ENCODE assay signal across 19 cellular contexts in the genomic region with DNA sequence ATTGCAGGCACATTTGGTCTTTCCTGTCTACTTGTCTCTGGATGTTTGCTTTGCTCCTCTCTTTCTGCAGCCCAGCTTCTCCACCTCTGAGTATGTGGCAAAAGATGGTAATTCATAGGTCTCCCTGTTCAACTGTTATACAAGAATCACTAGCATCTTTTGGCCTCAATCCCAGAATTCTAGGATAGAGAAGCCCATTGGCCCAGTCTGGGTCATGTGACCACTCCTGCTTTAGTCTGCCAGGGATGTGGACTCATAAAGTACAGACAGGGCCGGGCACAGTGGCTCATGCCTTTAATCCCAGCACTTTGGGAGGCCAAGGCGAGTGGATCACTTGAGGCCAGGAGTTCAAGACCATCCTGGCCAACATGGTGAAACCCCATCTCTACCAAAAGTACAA. TPM values are rescaled to one million over a fixed set of nuclear protein-coding genes. Genes with fewer than 3 reads are reported as not detected.
DNase-seq lines count a peak whose midpoint lies in the region; FAIRE-seq and TF ChIP-seq lines count a peak whose summit lies in the region.
"Not testable (repeated sequence)": the region's sequence is repeated elsewhere in the genome, so short reads cannot be mapped to it uniquely, and the experiment has no call there.
"Had no signal": no experiment of that assay in that cellular context is flagged by ENCODE, and none has a peak within 500 bp of the region (broad histone marks: within the 10 kb centered on the region; RNA-seq: fewer than 3 reads in every experiment).

No MANE protein-coding gene starts in this region.

- DNase-seq in DMS53 (lab: John Stamatoyannopoulos, UW) (peak; percentile 18), HTR-8/SVneo (ENCODE audit: insufficient read length, low spot score) (peak; percentile 11), NCI-H2196 treated with DMSO at 0.1 percent for 48 hours (lab: John Stamatoyannopoulos, UW; ENCODE audit: unreplicated experiment) (peak; percentile 26), SK-MEL-5 (ENCODE audit: low read depth, low spot score) (peak; percentile 38), bronchial epithelial cell (ENCODE audit: low read depth) (peak; percentile 34), fibroblast of the aortic adventitia (ENCODE audit: low read depth) (peak; percentile 57), osteoblast (ENCODE audit: insufficient read length, low spot score, missing footprints) (peak; percentile 84)

- not testable (repeated sequence) for H3K4me3 ChIP-seq in bronchial epithelial cell (ENCODE audit: low read depth, low read length); fibroblast of the aortic adventitia (ENCODE audit: low read depth, low read length); osteoblast (ENCODE audit: insufficient read depth, low read length)

- H3K27ac ChIP-seq in osteoblast (ENCODE audit: low read depth, low read length), result not testable (repeated sequence)

- FAIRE-seq in HTR-8/SVneo (lab: Jason Lieb, UNC); bronchial epithelial cell (lab: Jason Lieb, UNC): not testable (repeated sequence)

- H3K27me3 ChIP-seq in bronchial epithelial cell (ENCODE audit: control insufficient read depth, insufficient read depth, low read length), result not testable (repeated sequence)
- H3K27me3 ChIP-seq in osteoblast (ENCODE audit: insufficient read depth, low read length), result peaks cover 20% of the 10 kb centered on the region

- not testable (repeated sequence) for H3K36me3 ChIP-seq in bronchial epithelial cell (ENCODE audit: control insufficient read depth, insufficient read depth, low read length); osteoblast (ENCODE audit: insufficient read depth, low read length)

- not testable (repeated sequence) for H3K79me2 ChIP-seq in osteoblast (ENCODE audit: insufficient read depth, low read length)

- not testable (repeated sequence) for H4K20me1 ChIP-seq in osteoblast (ENCODE audit: insufficient read depth, low read length)

- not testable (repeated sequence) for TF ChIP-seq CTCF in bronchial epithelial cell (IDR thresholded peaks at IDR 0.05; ENCODE audit: insufficient read depth, low read length, severe bottlenecking); fibroblast of the aortic adventitia (IDR thresholded peaks at IDR 0.05; ENCODE audit: insufficient read depth, low read length); osteoblast (IDR thresholded peaks at IDR 0.05; ENCODE audit: extremely low read depth, low read depth, low read length)

- not testable (repeated sequence) for H3K9me3 ChIP-seq in osteoblast (ENCODE audit: low read depth, low read length)

- not testable (repeated sequence) for H2AFZ ChIP-seq in osteoblast (ENCODE audit: low read length)

- H3K4me2 ChIP-seq in osteoblast (ENCODE audit: insufficient read depth, low read length), result not testable (repeated sequence)

- H3K4me1 ChIP-seq in osteoblast (ENCODE audit: insufficient read depth, low read length), result not testable (repeated sequence)

- in situ Hi-C loops in SK-MEL-5 (cut with HindIII; ENCODE audit: low pct_unique_long_range_greater_than_20kb, low sequenced_read_pairs), result not testable (repeated sequence)

RNA-seq across cellular contexts. Expression of gene ATP6AP2, which starts 5.4 kb away (rescaled TPM):
- 115 and 117 TPM in 2 replicates for total RNA-seq in SK-MEL-5 (2014; rRNA removed; shearing (Covaris generic))
- 176 and 211 TPM in 2 replicates for polyA plus RNA-seq in SK-MEL-5 (2015; cell fraction: cytosol; rRNA removed)
- 46.6 and 92.9 TPM in 2 replicates for polyA plus RNA-seq in SK-MEL-5 (2015; cell fraction: nucleus; rRNA removed)
- total RNA-seq in bronchial epithelial cell (99.8 and 121 TPM in 2 replicates), fibroblast of the aortic adventitia (ENCODE audit: low replicate concordance) (113 and 143 TPM in 2 replicates), osteoblast (132 and 161 TPM in 2 replicates)

RNA-seq across cellular contexts. Expression of gene MPC1L, which starts 47.8 kb away (rescaled TPM):
- total RNA-seq in SK-MEL-5 (2014; rRNA removed; shearing (Covaris generic)), result not detected in 2 replicates
- polyA plus RNA-seq in SK-MEL-5 (2015; cell fraction: cytosol; rRNA removed), result not detected in 2 replicates
- not detected in 2 replicates for polyA plus RNA-seq in SK-MEL-5 (2015; cell fraction: nucleus; rRNA removed)
- total RNA-seq in bronchial epithelial cell, result not detected in 2 replicates
- not detected in 2 replicates for total RNA-seq in fibroblast of the aortic adventitia (ENCODE audit: low replicate concordance)
- not detected in 2 replicates for total RNA-seq in osteoblast
- total RNA-seq: activated naive CD4-positive, alpha-beta T cell treated with anti-CD3 and anti-CD28 coated beads, Interleukin-2, amount 50 U/mL, for 72 hours; activated T-cell treated with anti-CD3 and anti-CD28 coated beads, Interleukin-2, amount 50 U/mL, for 72 hours; cardiac septum; gastrocnemius medialis; GM23338; left ventricle myocardium superior; myocyte; osteocyte; skeletal muscle tissue; T-helper 2 cell treated with Interferon-gamma antibody and Interleukin-4, amounts not matched to agents 100 ng/mL and 5 ng/mL, for 36 hours had no signal
- polyA plus RNA-seq: CD14-positive monocyte, GM23338, IgD-negative memory B cell had no signal

Comparison
In these comparisons a context has a peak if more than half of its experiments do, and no peak if none do; other contexts are left out.
1. DNase-seq: peak in every context shown above with its lines; median percentile 84 in osteoblast; 57 in fibroblast of the aortic adventitia; 38 in SK-MEL-5; 34 in bronchial epithelial cell; 26 in NCI-H2196 treated with DMSO at 0.1 percent for 48 hours; 18 in DMS53; 11 in HTR-8/SVneo.